1 cellular context compared by ENCODE assay signal in the genomic region with DNA sequence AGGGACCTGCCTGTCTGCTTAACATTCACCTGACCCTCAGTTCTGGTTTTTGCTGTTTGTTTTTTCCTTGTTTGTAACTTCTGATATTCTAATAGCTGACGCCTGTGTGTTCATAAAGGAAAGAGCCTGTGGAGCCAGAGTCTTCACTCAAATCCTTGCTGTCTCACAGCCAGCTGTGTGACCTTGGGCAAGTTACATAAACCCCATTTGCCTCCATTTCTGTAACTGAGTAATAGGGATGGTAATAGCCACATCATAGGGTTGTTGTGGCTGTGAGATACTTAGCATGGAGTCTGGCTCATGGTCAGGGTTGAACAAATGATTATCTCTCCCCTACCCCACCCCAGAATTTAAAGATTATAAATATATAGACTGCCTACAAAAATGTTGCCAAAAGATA.
TF ChIP-seq lines count a peak whose summit lies in the region.

No MANE protein-coding gene starts in this region.

TF ChIP-seq in IMR-90, 13 proteins besides CTCF, POLR2A, EP300 and RAD21:
- no peak for TF ChIP-seq CEBPB (IDR thresholded peaks at IDR 0.05; ENCODE audit: low read depth, low read length)
- TF ChIP-seq MXI1 (IDR thresholded peaks at IDR 0.05; ENCODE audit: borderline replicate concordance, low read depth, low read length): no peak
- no peak for TF ChIP-seq MAFK (IDR thresholded peaks at IDR 0.05; ENCODE audit: low read depth, low read length)
- TF ChIP-seq CHD1 (IDR thresholded peaks at IDR 0.05; ENCODE audit: low read depth, low read length): no peak
- TF ChIP-seq RCOR1 (IDR thresholded peaks at IDR 0.05; ENCODE audit: insufficient replicate concordance, low read length): no peak
- no peak for TF ChIP-seq SMC3 (IDR thresholded peaks at IDR 0.05; ENCODE audit: low read depth, low read length)
- TF ChIP-seq MAZ (IDR thresholded peaks at IDR 0.05; ENCODE audit: borderline replicate concordance, low read depth, low read length): no peak
- no peak for TF ChIP-seq BHLHE40 (IDR thresholded peaks at IDR 0.05; ENCODE audit: low read depth, low read length)
- TF ChIP-seq FOS (IDR thresholded peaks at IDR 0.05; ENCODE audit: low read depth, low read length): no peak
- no peak for TF ChIP-seq RFX5 (IDR thresholded peaks at IDR 0.05; ENCODE audit: low read depth, low read length)
- TF ChIP-seq, protein P1, sequence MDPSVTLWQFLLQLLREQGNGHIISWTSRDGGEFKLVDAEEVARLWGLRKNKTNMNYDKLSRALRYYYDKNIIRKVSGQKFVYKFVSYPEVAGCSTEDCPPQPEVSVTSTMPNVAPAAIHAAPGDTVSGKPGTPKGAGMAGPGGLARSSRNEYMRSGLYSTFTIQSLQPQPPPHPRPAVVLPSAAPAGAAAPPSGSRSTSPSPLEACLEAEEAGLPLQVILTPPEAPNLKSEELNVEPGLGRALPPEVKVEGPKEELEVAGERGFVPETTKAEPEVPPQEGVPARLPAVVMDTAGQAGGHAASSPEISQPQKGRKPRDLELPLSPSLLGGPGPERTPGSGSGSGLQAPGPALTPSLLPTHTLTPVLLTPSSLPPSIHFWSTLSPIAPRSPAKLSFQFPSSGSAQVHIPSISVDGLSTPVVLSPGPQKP (IDR thresholded peaks at IDR 0.05; ENCODE audit: borderline replicate concordance, low read depth, low read length): no peak
- TF ChIP-seq, protein P2, sequence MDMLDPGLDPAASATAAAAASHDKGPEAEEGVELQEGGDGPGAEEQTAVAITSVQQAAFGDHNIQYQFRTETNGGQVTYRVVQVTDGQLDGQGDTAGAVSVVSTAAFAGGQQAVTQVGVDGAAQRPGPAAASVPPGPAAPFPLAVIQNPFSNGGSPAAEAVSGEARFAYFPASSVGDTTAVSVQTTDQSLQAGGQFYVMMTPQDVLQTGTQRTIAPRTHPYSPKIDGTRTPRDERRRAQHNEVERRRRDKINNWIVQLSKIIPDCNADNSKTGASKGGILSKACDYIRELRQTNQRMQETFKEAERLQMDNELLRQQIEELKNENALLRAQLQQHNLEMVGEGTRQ (IDR thresholded peaks at IDR 0.05; ENCODE audit: low read depth, low read length): no peak
- no peak for TF ChIP-seq NFE2L2 (IDR thresholded peaks at IDR 0.05; ENCODE audit: low read depth, low read length)
